In the genomic region with DNA sequence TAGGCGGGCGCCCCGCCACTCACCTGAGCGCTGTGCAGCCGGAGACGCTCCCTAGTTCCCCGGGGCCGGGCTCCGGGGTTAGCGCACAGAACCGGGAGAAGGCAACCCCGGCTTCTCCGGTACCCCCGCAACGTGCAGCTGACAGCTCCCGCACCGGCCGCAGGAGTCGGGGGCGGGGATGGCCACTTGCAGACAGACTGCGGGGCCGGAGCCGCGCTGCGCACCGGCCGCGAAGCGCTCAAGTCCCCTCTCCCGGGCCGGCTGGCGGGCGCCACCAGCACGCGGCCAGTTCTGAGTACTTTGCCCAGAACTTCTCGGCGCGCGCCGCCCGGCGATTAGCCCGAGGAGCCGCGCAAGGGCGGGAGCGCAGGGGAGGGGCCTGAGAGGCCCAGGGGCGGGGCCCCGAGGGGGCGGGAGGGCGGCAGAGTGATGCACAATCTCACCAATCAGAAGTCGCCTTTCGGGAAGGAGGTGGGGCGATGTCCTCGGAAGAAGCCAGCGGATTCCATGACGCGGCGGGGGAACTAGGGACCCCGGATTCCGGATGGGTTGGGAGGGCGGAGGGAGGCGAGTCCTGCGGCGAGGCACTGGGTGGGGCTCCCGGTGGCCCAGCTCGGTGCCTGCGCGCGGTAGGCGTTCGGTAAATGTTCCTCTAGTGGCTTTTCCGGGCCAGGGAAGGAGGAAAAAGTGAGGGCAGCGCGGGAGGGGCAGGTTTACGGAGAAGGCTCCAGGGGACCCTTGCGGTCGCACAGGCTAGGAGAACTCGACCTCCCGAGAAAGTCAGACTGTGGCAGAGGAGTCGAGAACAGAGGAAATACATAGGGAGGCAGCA, we compare ENCODE assay signal across 8 cellular contexts. TPM values are rescaled to one million over a fixed set of nuclear protein-coding genes. Genes with fewer than 3 reads are reported as not detected.
DNase-seq lines count a peak whose midpoint lies in the region; ATAC-seq and TF ChIP-seq lines count a peak whose summit lies in the region.

A gene with protein sequence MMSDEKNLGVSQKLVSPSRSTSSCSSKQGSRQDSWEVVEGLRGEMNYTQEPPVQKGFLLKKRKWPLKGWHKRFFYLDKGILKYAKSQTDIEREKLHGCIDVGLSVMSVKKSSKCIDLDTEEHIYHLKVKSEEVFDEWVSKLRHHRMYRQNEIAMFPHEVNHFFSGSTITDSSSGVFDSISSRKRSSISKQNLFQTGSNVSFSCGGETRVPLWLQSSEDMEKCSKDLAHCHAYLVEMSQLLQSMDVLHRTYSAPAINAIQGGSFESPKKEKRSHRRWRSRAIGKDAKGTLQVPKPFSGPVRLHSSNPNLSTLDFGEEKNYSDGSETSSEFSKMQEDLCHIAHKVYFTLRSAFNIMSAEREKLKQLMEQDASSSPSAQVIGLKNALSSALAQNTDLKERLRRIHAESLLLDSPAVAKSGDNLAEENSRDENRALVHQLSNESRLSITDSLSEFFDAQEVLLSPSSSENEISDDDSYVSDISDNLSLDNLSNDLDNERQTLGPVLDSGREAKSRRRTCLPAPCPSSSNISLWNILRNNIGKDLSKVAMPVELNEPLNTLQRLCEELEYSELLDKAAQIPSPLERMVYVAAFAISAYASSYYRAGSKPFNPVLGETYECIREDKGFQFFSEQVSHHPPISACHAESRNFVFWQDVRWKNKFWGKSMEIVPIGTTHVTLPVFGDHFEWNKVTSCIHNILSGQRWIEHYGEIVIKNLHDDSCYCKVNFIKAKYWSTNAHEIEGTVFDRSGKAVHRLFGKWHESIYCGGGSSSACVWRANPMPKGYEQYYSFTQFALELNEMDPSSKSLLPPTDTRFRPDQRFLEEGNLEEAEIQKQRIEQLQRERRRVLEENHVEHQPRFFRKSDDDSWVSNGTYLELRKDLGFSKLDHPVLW (minus strand): TSS at position 316 of the 832 bp plus-strand sequence. CDS start 87,706 bp downstream, outside the sequence.

- H3K4me1 Mint-ChIP-seq in chondrocyte (ENCODE audit: low read depth): peaks cover 31% of the 10 kb centered on the region

- peak; percentile 95 for DNase-seq in AG10803 (ENCODE audit: low read depth)
- DNase-seq in NCI-H446 (lab: John Stamatoyannopoulos, UW): peak; percentile 87 to 97
- DNase-seq in activated CD4-positive, alpha-beta T cell treated with anti-CD3 and anti-CD28 coated beads for 1 hour: peak; percentile 96
- DNase-seq in chondrocyte (ENCODE audit: low spot score): peak; percentile 96
- DNase-seq in kidney tubule cell (ENCODE audit: low spot score): peak; percentile 98
- peak; percentile 94 to 95 for DNase-seq in stimulated activated CD4-positive, alpha-beta T cell treated with anti-CD3 and anti-CD28 coated beads, Interleukin-1b, Interleukin-23, amount 100 ng/mL, for 1 hour (ENCODE audit: low read depth in 2 of 2)

- H3K27me3 Mint-ChIP-seq in chondrocyte (ENCODE audit: low read depth): peaks cover 3% of the 10 kb centered on the region

- peak within 1 kb of the TSS; percentile 79 for H3K4me3 Mint-ChIP-seq in chondrocyte (ENCODE audit: unreplicated experiment)

- peak within 1 kb of the TSS; percentile 80 for H3K4me3 ChIP-seq in AG10803 (ENCODE audit: low read length)

- H3K9me3 Mint-ChIP-seq in chondrocyte (ENCODE audit: low read depth): no peaks in the 10 kb centered on the region

- ATAC-seq in GM19025 (IDR thresholded peaks at IDR 0.05; ENCODE audit: low read depth, unreplicated experiment) (peak; percentile 77), HG03280 (IDR thresholded peaks at IDR 0.05; ENCODE audit: unreplicated experiment) (peak; percentile 74)

- H3K27ac Mint-ChIP-seq in chondrocyte (ENCODE audit: unreplicated experiment): peak within 1 kb of the TSS; percentile 84

- TF ChIP-seq CTCF in AG10803 (conservative IDR thresholded peaks at IDR 0.05; ENCODE audit: low read length): peak; percentile 2; the same call in 1 of the 2 replicates
- TF ChIP-seq CTCF in chondrocyte (IDR thresholded peaks at IDR 0.05): no peak

- no peaks in the 10 kb centered on the region for H3K36me3 Mint-ChIP-seq in chondrocyte (ENCODE audit: low read depth)

RNA-seq across cellular contexts. Expression of the gene that starts here (rescaled TPM):
- total RNA-seq in chondrocyte: 5.7 to 10.6 TPM (median 7.6 TPM) in 3 replicates

Comparison
In these comparisons a context has a peak if more than half of its experiments do, and no peak if none do; other contexts are left out.
1. Peak in every context shown above with its lines: DNase-seq, ATAC-seq and H3K4me3 ChIP-seq.